20 cellular contexts compared by ENCODE assay signal in genomic region chr12:60980558-60980957, GRCh38.
DNase-seq lines count a peak whose midpoint lies in the region; ATAC-seq and TF ChIP-seq lines count a peak whose summit lies in the region.
"Had no signal": no experiment of that assay in that cellular context is flagged by ENCODE, and none has a peak within 500 bp of the region (broad histone marks: within the 10 kb centered on the region; RNA-seq: fewer than 3 reads in every experiment).

No MANE protein-coding gene starts in this region.

- no CpG with 5 or more reads among the region's 1 CpG for WGBS in H9 (ENCODE audit: extremely low coverage, insufficient read length, low lambda C conversion rate)

- H3T11ph ChIP-seq in H9 (ENCODE audit: low read length), result no peak overlapping the region

- no peak overlapping the region for H4K5ac ChIP-seq in H9 (ENCODE audit: insufficient read length, low read depth, low read length)

- H4K20me1 ChIP-seq in H9 (ENCODE audit: control insufficient read depth, insufficient read depth, insufficient read length), result no peaks in the 10 kb centered on the region

- H3K56ac ChIP-seq in H9 (ENCODE audit: insufficient read length, low read depth, low read length), result no peak overlapping the region

- no peak for TF ChIP-seq CTCF in A673 (conservative IDR thresholded peaks at IDR 0.05; ENCODE audit: low read depth, low read length)
- no peak for TF ChIP-seq CTCF in H9 (conservative IDR thresholded peaks at IDR 0.05)
- no peak for TF ChIP-seq CTCF in WTC11 (IDR thresholded peaks at IDR 0.05)
- TF ChIP-seq CTCF in chondrocyte (IDR thresholded peaks at IDR 0.05), result no peak

- H3K27me3 Mint-ChIP-seq in H9 (ENCODE audit: low read depth) (no peaks in the 10 kb centered on the region), WTC11 (ENCODE audit: low read depth) (no peaks in the 10 kb centered on the region), chondrocyte (ENCODE audit: low read depth) (no peaks in the 10 kb centered on the region)
- H3K27me3 Mint-ChIP-seq: CD4-positive, alpha-beta T cell had no signal

- DNase-seq in A673 (ENCODE audit: low spot score) (peak; percentile 49), H9 (no peak), WTC11 (ENCODE audit: low spot score) (no peak), chondrocyte (ENCODE audit: low spot score) (no peak)
- no peak for DNase-seq in stimulated activated effector memory CD8-positive, alpha-beta T cell treated with anti-CD3 and anti-CD28 coated beads, Interleukin-12 subunit alpha, Interleukin-12 subunit beta, amount 100 ng/mL, for 72 hours (ENCODE audit: low spot score in 2 of 2)
- DNase-seq: 8988T; ACHN; CD4-positive, alpha-beta T cell; DMS153; DND-41; EL; GOT3; H7; IMR-90 had no signal

- H3K9me3 Mint-ChIP-seq in H9 (peaks cover 6 to 16% of the 10 kb centered on the region in 2 experiments; a peak in 4 of 5 replicates), WTC11 (peaks cover 33% of the 10 kb centered on the region), chondrocyte (ENCODE audit: low read depth) (peaks cover 8% of the 10 kb centered on the region)
- H3K9me3 Mint-ChIP-seq in stimulated activated effector memory CD8-positive, alpha-beta T cell treated with anti-CD3 and anti-CD28 coated beads, Interleukin-12 subunit alpha, Interleukin-12 subunit beta, amount 100 ng/mL, for 72 hours, result peaks cover 14% of the 10 kb centered on the region

- H3K36me3 Mint-ChIP-seq in H9 (ENCODE audit: insufficient read depth in 1 of 3, low read depth in 3 of 3) (peaks cover 0 to 12% (median 9%) of the 10 kb centered on the region in 3 experiments; a peak in 4 of 7 replicates), WTC11 (peaks cover 28% of the 10 kb centered on the region), chondrocyte (ENCODE audit: low read depth) (no peaks in the 10 kb centered on the region)
- no peaks in the 10 kb centered on the region for H3K36me3 Mint-ChIP-seq in stimulated activated effector memory CD8-positive, alpha-beta T cell treated with anti-CD3 and anti-CD28 coated beads, Interleukin-12 subunit alpha, Interleukin-12 subunit beta, amount 100 ng/mL, for 72 hours

- H3K27me3 ChIP-seq in A673 (replicated peaks; ENCODE audit: insufficient read depth, low read depth, low read length, poor library complexity), result no peaks in the 10 kb centered on the region
- no peaks in the 10 kb centered on the region for H3K27me3 ChIP-seq in H9 (ENCODE audit: insufficient read depth, low read length)
- no peaks in the 10 kb centered on the region for H3K27me3 ChIP-seq in iPS-20b (ENCODE audit: insufficient read depth, low read length)

- no peak overlapping the region for H3K4me3 ChIP-seq in A673 (ENCODE audit: low read depth, low read length, poor library complexity, severe bottlenecking)
- no peak overlapping the region for H3K4me3 ChIP-seq in iPS-20b (ENCODE audit: low read length)
- H3K4me3 ChIP-seq: GM12878, K562 had no signal

- no peak overlapping the region for H4K8ac ChIP-seq in H9 (replicated peaks; ENCODE audit: insufficient read length, low read depth, low read length)

- no peak overlapping the region for H3K14ac ChIP-seq in H9 (ENCODE audit: insufficient read depth, low read length)

- no peak overlapping the region for H3K18ac ChIP-seq in H9 (ENCODE audit: insufficient read length, low read depth, low read length)

- no peak overlapping the region for H3K9ac ChIP-seq in H9 (ENCODE audit: extremely low read depth, insufficient read length, low read length)
- H3K9ac ChIP-seq in iPS-20b (ENCODE audit: low read depth, low read length), result peak overlapping the region; percentile 29; the same call in 1 of the 2 replicates

- H2BK120ac ChIP-seq in H9 (ENCODE audit: low read depth, low read length, poor library complexity, severe bottlenecking), result no peak overlapping the region

- H3K4ac ChIP-seq in H9 (ENCODE audit: low read depth, low read length), result no peak overlapping the region

- peak; percentile 47 for ATAC-seq in WTC11
- ATAC-seq in GM19395 (IDR thresholded peaks at IDR 0.05; ENCODE audit: unreplicated experiment), result no peak
- ATAC-seq in stimulated activated effector memory CD8-positive, alpha-beta T cell treated with anti-CD3 and anti-CD28 coated beads, Interleukin-12 subunit alpha, Interleukin-12 subunit beta, amount 100 ng/mL, for 72 hours, result no peak
- ATAC-seq in GM19452 (IDR thresholded peaks at IDR 0.05; ENCODE audit: unreplicated experiment), result no peak
- ATAC-seq: GM12878, K562 had no signal

- no peaks in the 10 kb centered on the region for H3K79me2 ChIP-seq in H9 (ENCODE audit: insufficient read depth, low read length)

- no peak overlapping the region for H2AFZ ChIP-seq in H9 (ENCODE audit: low read length)

- no peak overlapping the region for H3K23ac ChIP-seq in H9 (ENCODE audit: insufficient read length, low read depth, low read length)

- intact Hi-C loops in A673 (cut with micrococcal nuclease; ENCODE audit: unreplicated experiment), result no loop called here

- H3K4me1 Mint-ChIP-seq in H9, result peaks cover 12 to 29% of the 10 kb centered on the region in 2 experiments
- H3K4me1 Mint-ChIP-seq in WTC11, result peaks cover 49% of the 10 kb centered on the region
- H3K4me1 Mint-ChIP-seq in stimulated activated effector memory CD8-positive, alpha-beta T cell treated with anti-CD3 and anti-CD28 coated beads, Interleukin-12 subunit alpha, Interleukin-12 subunit beta, amount 100 ng/mL, for 72 hours, result no peaks in the 10 kb centered on the region
- H3K4me1 Mint-ChIP-seq in chondrocyte (ENCODE audit: low read depth), result no peaks in the 10 kb centered on the region

- H3K27ac ChIP-seq in A673 (ENCODE audit: low read depth, low read length, poor library complexity, severe bottlenecking) (no peak overlapping the region), H9 (ENCODE audit: insufficient read length, low read depth, low read length) (no peak overlapping the region), iPS-20b (ENCODE audit: low read length) (no peak overlapping the region)
- H3K27ac ChIP-seq: C4-2B had no signal

- H3K4me2 ChIP-seq in H9 (ENCODE audit: insufficient read depth, insufficient read length, low read length), result no peak overlapping the region

- H3K79me1 ChIP-seq in H9 (ENCODE audit: insufficient read depth, low read depth, low read length, poor library complexity, severe bottlenecking), result no peaks in the 10 kb centered on the region

- H3K27ac Mint-ChIP-seq in H9 (peak overlapping the region; percentile 35 to 73 (median 36); a peak in 4 of 7 replicates), WTC11 (peak overlapping the region; percentile 79), chondrocyte (ENCODE audit: unreplicated experiment) (no peak overlapping the region)
- H3K27ac Mint-ChIP-seq in stimulated activated effector memory CD8-positive, alpha-beta T cell treated with anti-CD3 and anti-CD28 coated beads, Interleukin-12 subunit alpha, Interleukin-12 subunit beta, amount 100 ng/mL, for 72 hours, result no peak overlapping the region
- H3K27ac Mint-ChIP-seq: CD4-positive, alpha-beta T cell had no signal

- H3K4me1 ChIP-seq in A673 (ENCODE audit: insufficient read depth, low read length, poor library complexity, severe bottlenecking) (no peaks in the 10 kb centered on the region), H9 (ENCODE audit: insufficient read depth, low read length) (no peaks in the 10 kb centered on the region; the same call in 1 of the 2 replicates), iPS-20b (ENCODE audit: insufficient read depth, low read length) (peaks cover 22% of the 10 kb centered on the region; the same call in 1 of the 2 replicates)

- H3K36me3 ChIP-seq in A673 (ENCODE audit: insufficient read depth, low read length, poor library complexity, severe bottlenecking) (no peaks in the 10 kb centered on the region), iPS-20b (ENCODE audit: insufficient read depth, low read depth, low read length) (no peaks in the 10 kb centered on the region)

- no peaks in the 10 kb centered on the region for H3K23me2 ChIP-seq in H9 (ENCODE audit: insufficient read length, low read depth, low read length, poor library complexity, severe bottlenecking)

- no peak overlapping the region for H2AK5ac ChIP-seq in H9 (ENCODE audit: insufficient read length, low read length)

- POLR2A ChIA-PET in A673 (lab: Charles Lee; ENCODE audit: low non-redundant PET), result no interaction called here
- POLR2A ChIA-PET in WTC11 (lab: Charles Lee), result no interaction called here

- BruUV-seq in A673 (replicated peaks; lab: Mats Ljungman, UMichigan), result no TSS peak

- no peak overlapping the region for H2BK20ac ChIP-seq in H9 (ENCODE audit: low read depth, low read length, poor library complexity, severe bottlenecking)

- H3K9me3 ChIP-seq in A673 (ENCODE audit: low read depth, low read length, poor library complexity, severe bottlenecking) (peaks cover 5% of the 10 kb centered on the region), H9 (ENCODE audit: control insufficient read depth, low read depth, low read length) (no peaks in the 10 kb centered on the region), iPS-20b (ENCODE audit: insufficient read depth, low read depth, low read length) (no peaks in the 10 kb centered on the region)

- no peak overlapping the region for H4K91ac ChIP-seq in H9 (ENCODE audit: insufficient read length, low read depth, low read length)

- H3K4me3 Mint-ChIP-seq in H9 (no peak overlapping the region; a peak in 1 of 5 replicates), WTC11 (no peak overlapping the region), chondrocyte (ENCODE audit: unreplicated experiment) (no peak overlapping the region)
- H3K4me3 Mint-ChIP-seq in stimulated activated effector memory CD8-positive, alpha-beta T cell treated with anti-CD3 and anti-CD28 coated beads, Interleukin-12 subunit alpha, Interleukin-12 subunit beta, amount 100 ng/mL, for 72 hours, result no peak overlapping the region
- H3K4me3 Mint-ChIP-seq: CD4-positive, alpha-beta T cell had no signal

- CTCF ChIA-PET in A673 (lab: Charles Lee) (no interaction called here), WTC11 (lab: Charles Lee) (no interaction called here)

- H2BK5ac ChIP-seq in H9 (ENCODE audit: insufficient read length, low read length), result no peak overlapping the region

- H2BK12ac ChIP-seq in H9 (ENCODE audit: insufficient read length, low read depth, low read length), result no peak overlapping the region

- H2BK15ac ChIP-seq in H9 (ENCODE audit: low read depth, low read length), result no peak overlapping the region

TF ChIP-seq in WTC11, 78 proteins besides CTCF, POLR2A, EP300 and RAD21 (continues in another document):
- TF ChIP-seq PREB (CRISPR knock-in tag; IDR thresholded peaks at IDR 0.05; ENCODE audit: borderline replicate concordance), result no peak
- TF ChIP-seq ZNF121 (CRISPR knock-in tag; IDR thresholded peaks at IDR 0.05), result no peak
- TF ChIP-seq CREM (CRISPR knock-in tag; IDR thresholded peaks at IDR 0.05), result no peak
- TF ChIP-seq ZNF263 (CRISPR knock-in tag; IDR thresholded peaks at IDR 0.05; ENCODE audit: low read depth), result no peak
- no peak for TF ChIP-seq ETV6 (CRISPR knock-in tag; IDR thresholded peaks at IDR 0.05)

Comparison
In these comparisons a context has a peak if more than half of its experiments do, and no peak if none do; other contexts are left out.
1. H3K27ac Mint-ChIP-seq: peak in H9 (3 of 3) and WTC11 (single experiment); none in stimulated activated effector memory CD8-positive, alpha-beta T cell treated with anti-CD3 and anti-CD28 coated beads, Interleukin-12 subunit alpha, Interleukin-12 subunit beta, amount 100 ng/mL, for 72 hours (single experiment) and chondrocyte (single experiment).